ENCODE assay signal across 8 cellular contexts in the genomic region with DNA sequence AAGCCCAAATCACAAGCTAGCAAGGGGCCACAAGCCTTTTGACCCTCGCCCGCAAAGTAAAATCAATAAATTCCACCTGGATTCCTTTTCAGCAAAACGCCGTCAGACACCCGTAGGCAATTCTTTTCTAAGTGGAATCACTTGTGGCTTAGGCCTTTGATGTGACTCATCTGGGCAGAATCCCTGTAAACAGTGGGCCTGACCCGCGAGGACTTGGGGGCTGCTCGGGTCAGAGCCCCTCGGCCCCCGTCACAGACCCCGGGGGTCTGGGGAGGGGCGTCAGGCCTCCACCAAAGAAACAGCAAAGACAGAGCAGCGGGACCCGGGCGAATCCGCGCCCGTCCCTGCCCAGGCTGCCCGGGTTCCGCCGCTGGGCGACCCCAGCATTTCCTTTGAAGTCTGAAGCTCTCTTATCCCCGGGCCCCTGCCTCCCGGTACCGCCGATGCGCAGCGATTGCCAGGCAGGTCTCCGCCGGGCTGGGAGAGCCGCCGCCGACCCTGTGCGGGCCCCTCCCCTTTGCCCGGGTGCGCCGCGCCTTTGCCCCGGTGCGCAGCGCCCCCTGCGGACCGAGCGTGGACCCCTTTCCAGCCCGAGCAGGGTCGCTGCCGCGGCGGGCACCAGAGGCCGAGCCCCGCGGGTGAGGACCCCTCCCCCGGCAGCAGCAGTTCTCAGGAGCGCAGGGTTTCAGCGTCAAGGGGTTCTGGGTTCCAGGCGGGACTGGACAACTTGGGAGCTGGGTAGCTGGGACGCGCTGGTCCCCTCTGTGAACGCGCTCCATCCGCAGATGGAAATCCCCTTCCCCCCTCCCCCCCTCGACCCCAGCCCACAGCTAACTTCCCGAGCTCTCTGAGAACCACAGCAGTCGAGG.
DNase-seq lines count a peak whose midpoint lies in the region; TF ChIP-seq lines count a peak whose summit lies in the region.

No MANE protein-coding gene starts in this region.

- H3K9me2 ChIP-seq in hepatocyte (replicated peaks; ENCODE audit: insufficient read depth), result no peaks in the 10 kb centered on the region

- peaks cover 10% of the 10 kb centered on the region for H3K4me1 ChIP-seq in hepatocyte (ENCODE audit: insufficient read depth)

- no peaks in the 10 kb centered on the region for H4K20me1 ChIP-seq in hepatocyte (ENCODE audit: insufficient read depth, poor library complexity, severe bottlenecking)

- WGBS in hepatocyte (ENCODE audit: low lambda C conversion rate, missing lambda C conversion rate), result 3% methylated on average over 50 of the region's 64 CpGs

- DNase-seq in AG09309 (ENCODE audit: low read depth), result no peak
- peak; percentile 82 for DNase-seq in HuH-7.5 (ENCODE audit: low spot score)
- DNase-seq in activated T-helper 9 cell treated with anti-CD3 and anti-CD28 coated beads, Interleukin-2, amount 50 U/mL, for 16 hours (ENCODE audit: low read depth), result peak; percentile 30
- DNase-seq in hepatocyte (ENCODE audit: low spot score), result peak; percentile 81
- DNase-seq in stimulated activated CD4-positive, alpha-beta T cell treated with anti-CD3 and anti-CD28 coated beads, Interleukin-2, amount 100 ng/mL, for 4 hours (ENCODE audit: low read depth), result peak; percentile 23
- no peak for DNase-seq in C1 segment of cervical spinal cord (lab: John Stamatoyannopoulos, UW)
- no peak for DNase-seq in HCEC 1CT
- no peak for DNase-seq in hepatic stellate cell (ENCODE audit: low spot score)

- peak; percentile 19 for TF ChIP-seq CTCF in AG09309 (IDR thresholded peaks at IDR 0.05; ENCODE audit: control insufficient read depth, insufficient read depth, low read depth, low read length, missing control alignments)
- peak; percentile 76 for TF ChIP-seq CTCF in hepatocyte (IDR thresholded peaks at IDR 0.05; ENCODE audit: poor library complexity)

- H3K4me2 ChIP-seq in hepatocyte, result peak overlapping the region; percentile 92

- peak overlapping the region; percentile 82 for H3K27ac ChIP-seq in hepatocyte

- H3K36me3 ChIP-seq in hepatocyte (replicated peaks; ENCODE audit: insufficient read depth, low read depth), result no peaks in the 10 kb centered on the region

- no peaks in the 10 kb centered on the region for H3K79me2 ChIP-seq in hepatocyte

- peak overlapping the region; percentile 40 for H2AFZ ChIP-seq in hepatocyte

- no peaks in the 10 kb centered on the region for H3K9me3 ChIP-seq in hepatocyte (ENCODE audit: low read depth)

- H3K27me3 ChIP-seq in hepatocyte, result no peaks in the 10 kb centered on the region

- H3K4me3 ChIP-seq in AG09309 (ENCODE audit: control insufficient read depth, low read depth, low read length) (no peak overlapping the region), hepatocyte (peak overlapping the region; percentile 24)

Comparison
In these comparisons a context has a peak if more than half of its experiments do, and no peak if none do; other contexts are left out.
1. DNase-seq: peak in HuH-7.5 (single experiment), activated T-helper 9 cell treated with anti-CD3 and anti-CD28 coated beads, Interleukin-2, amount 50 U/mL, for 16 hours (single experiment), hepatocyte (single experiment) and stimulated activated CD4-positive, alpha-beta T cell treated with anti-CD3 and anti-CD28 coated beads, Interleukin-2, amount 100 ng/mL, for 4 hours (single experiment); none in AG09309 (single experiment), C1 segment of cervical spinal cord (0 of 14), HCEC 1CT (single experiment) and hepatic stellate cell (single experiment).